In genomic region chr3:14179795-14180194, GRCh38 we compare ENCODE assay signal across 12 cellular contexts. TPM values are rescaled to one million over a fixed set of nuclear protein-coding genes. Genes with fewer than 3 reads are reported as not detected.
DNase-seq lines count a peak whose midpoint lies in the region; ATAC-seq and TF ChIP-seq lines count a peak whose summit lies in the region.
"Had no signal": no experiment of that assay in that cellular context is flagged by ENCODE, and none has a peak within 500 bp of the region (broad histone marks: within the 10 kb centered on the region; RNA-seq: fewer than 3 reads in every experiment).

No MANE protein-coding gene starts in this region.

- WGBS in ectodermal cell, 2 experiments = 88 to 89% methylated on average over 1 of the region's 1 CpG

- H3K9me3 ChIP-seq in NT2/D1 (ENCODE audit: insufficient read depth, low read length) (no peaks in the 10 kb centered on the region), ectodermal cell (ENCODE audit: control insufficient read depth, low read length) (no peaks in the 10 kb centered on the region), neutrophil (no peaks in the 10 kb centered on the region)
- H3K9me3 ChIP-seq: esophagus muscularis mucosa had no signal

- peaks cover 36% of the 10 kb centered on the region for H3K36me3 ChIP-seq in NT2/D1 (ENCODE audit: insufficient read depth, insufficient read length, low read length)
- H3K36me3 ChIP-seq in ectodermal cell (ENCODE audit: control insufficient read depth, insufficient read depth, low read length) = peaks cover 10% of the 10 kb centered on the region
- peaks cover 28% of the 10 kb centered on the region for H3K36me3 ChIP-seq in neutrophil

- H3K27ac ChIP-seq in ectodermal cell (ENCODE audit: insufficient read depth, low read depth, low read length, poor library complexity, severe bottlenecking) (no peak overlapping the region), neutrophil (peak overlapping the region; percentile 91)

- H3K27me3 ChIP-seq in NT2/D1 (ENCODE audit: insufficient read depth, insufficient read length) = no peaks in the 10 kb centered on the region
- H3K27me3 ChIP-seq in ectodermal cell (ENCODE audit: control insufficient read depth, insufficient read depth, low read length, poor library complexity, severe bottlenecking) = no peaks in the 10 kb centered on the region
- no peaks in the 10 kb centered on the region for H3K27me3 ChIP-seq in neutrophil
- H3K27me3 ChIP-seq: esophagus muscularis mucosa had no signal

- H3K27me3 Mint-ChIP-seq in T-helper 1 cell treated with Interleukin-12 subunit alpha and Interleukin-12 subunit beta and Interleukin-4 antibody, amounts not matched to agents 30 μg/mL and 1 μg/mL, for 36 hours (ENCODE audit: low read depth) = no peaks in the 10 kb centered on the region

- no peaks in the 10 kb centered on the region for H3K9me3 Mint-ChIP-seq in T-helper 1 cell treated with Interleukin-12 subunit alpha and Interleukin-12 subunit beta and Interleukin-4 antibody, amounts not matched to agents 30 μg/mL and 1 μg/mL, for 36 hours

- peaks cover 33% of the 10 kb centered on the region for H3K36me3 Mint-ChIP-seq in T-helper 1 cell treated with Interleukin-12 subunit alpha and Interleukin-12 subunit beta and Interleukin-4 antibody, amounts not matched to agents 30 μg/mL and 1 μg/mL, for 36 hours (ENCODE audit: low read depth)

- H3K4me1 Mint-ChIP-seq in T-helper 1 cell treated with Interleukin-12 subunit alpha and Interleukin-12 subunit beta and Interleukin-4 antibody, amounts not matched to agents 30 μg/mL and 1 μg/mL, for 36 hours (ENCODE audit: low read depth) = peaks cover 55% of the 10 kb centered on the region

- ATAC-seq in GM19467 (IDR thresholded peaks at IDR 0.05; ENCODE audit: unreplicated experiment) = no peak

- peak overlapping the region; percentile 96 for H3K4me3 Mint-ChIP-seq in T-helper 1 cell treated with Interleukin-12 subunit alpha and Interleukin-12 subunit beta and Interleukin-4 antibody, amounts not matched to agents 30 μg/mL and 1 μg/mL, for 36 hours

- no peak for TF ChIP-seq CTCF in neutrophil (IDR thresholded peaks at IDR 0.05)

- no peaks in the 10 kb centered on the region for H3K4me1 ChIP-seq in NT2/D1 (ENCODE audit: insufficient read depth, insufficient read length)
- peaks cover 8% of the 10 kb centered on the region for H3K4me1 ChIP-seq in ectodermal cell (ENCODE audit: control insufficient read depth, insufficient read depth, low read length)
- peaks cover 16 to 18% of the 10 kb centered on the region in 2 experiments for H3K4me1 ChIP-seq in neutrophil (ENCODE audit: control insufficient read depth in 1 of 2, insufficient read depth in 1 of 2, low read depth in 1 of 2, low read length in 1 of 2)

- no peak overlapping the region for H3K9ac ChIP-seq in NT2/D1 (ENCODE audit: insufficient read length, low read depth)

- peak overlapping the region; percentile 99 for H3K27ac Mint-ChIP-seq in T-helper 1 cell treated with Interleukin-12 subunit alpha and Interleukin-12 subunit beta and Interleukin-4 antibody, amounts not matched to agents 30 μg/mL and 1 μg/mL, for 36 hours

- peak overlapping the region; percentile 86 for H3K4me3 ChIP-seq in NT2/D1 (ENCODE audit: insufficient read length, low read depth)
- H3K4me3 ChIP-seq in ectodermal cell (ENCODE audit: insufficient read depth, low read depth, low read length) = peak overlapping the region; percentile 83
- peak overlapping the region in 1 of 2 experiments; percentile 81 for H3K4me3 ChIP-seq in neutrophil (ENCODE audit: low read depth in 1 of 2, low read length in 1 of 2)

- no peak for DNase-seq in T-helper 1 cell
- DNase-seq in NT2/D1 (ENCODE audit: low read depth, low spot score) = no peak
- DNase-seq in KG1 (lab: John Stamatoyannopoulos, UW) = no peak
- DNase-seq in D341Med (ENCODE audit: low spot score) = no peak
- DNase-seq: 8988T, activated gamma-delta T cell treated with Interleukin-2 at 50 U/mL for 16 hours, NCI-H2029 treated with DMSO at 0.1 percent for 48 hours had no signal

RNA-seq across cellular contexts. Expression of gene LSM3, which starts 1.2 kb away (rescaled TPM):
- 21.3 TPM for polyA plus RNA-seq in ectodermal cell (2013, experiment 1 of 4)
- 22.2 TPM for polyA plus RNA-seq in ectodermal cell (2013, experiment 2 of 4)
- polyA plus RNA-seq in ectodermal cell (2013, experiment 3 of 4) = 20.8 TPM
- 22.8 TPM for polyA plus RNA-seq in ectodermal cell (2013, experiment 4 of 4)

RNA-seq across cellular contexts. Expression of gene XPC, which starts 1.4 kb away (rescaled TPM):
- 32.1 TPM for polyA plus RNA-seq in ectodermal cell (2013, experiment 1 of 4)
- 35.7 TPM for polyA plus RNA-seq in ectodermal cell (2013, experiment 2 of 4)
- 28.0 TPM for polyA plus RNA-seq in ectodermal cell (2013, experiment 3 of 4)
- polyA plus RNA-seq in ectodermal cell (2013, experiment 4 of 4) = 34.8 TPM

RNA-seq across cellular contexts. Expression of gene TMEM43, which starts 54.9 kb away (rescaled TPM):
- 29.4 TPM for polyA plus RNA-seq in ectodermal cell (2013, experiment 1 of 4)
- polyA plus RNA-seq in ectodermal cell (2013, experiment 2 of 4) = 30.3 TPM
- polyA plus RNA-seq in ectodermal cell (2013, experiment 3 of 4) = 25.9 TPM
- 28.0 TPM for polyA plus RNA-seq in ectodermal cell (2013, experiment 4 of 4)

RNA-seq across cellular contexts. Expression of gene CHCHD4, which starts 55.1 kb away (rescaled TPM):
- polyA plus RNA-seq in ectodermal cell (2013, experiment 1 of 4) = 9.3 TPM
- 7.6 TPM for polyA plus RNA-seq in ectodermal cell (2013, experiment 2 of 4)
- polyA plus RNA-seq in ectodermal cell (2013, experiment 3 of 4) = 8.3 TPM
- polyA plus RNA-seq in ectodermal cell (2013, experiment 4 of 4) = 8.8 TPM
